Comparison of ENCODE assay signal across 8 cellular contexts in the genomic region with DNA sequence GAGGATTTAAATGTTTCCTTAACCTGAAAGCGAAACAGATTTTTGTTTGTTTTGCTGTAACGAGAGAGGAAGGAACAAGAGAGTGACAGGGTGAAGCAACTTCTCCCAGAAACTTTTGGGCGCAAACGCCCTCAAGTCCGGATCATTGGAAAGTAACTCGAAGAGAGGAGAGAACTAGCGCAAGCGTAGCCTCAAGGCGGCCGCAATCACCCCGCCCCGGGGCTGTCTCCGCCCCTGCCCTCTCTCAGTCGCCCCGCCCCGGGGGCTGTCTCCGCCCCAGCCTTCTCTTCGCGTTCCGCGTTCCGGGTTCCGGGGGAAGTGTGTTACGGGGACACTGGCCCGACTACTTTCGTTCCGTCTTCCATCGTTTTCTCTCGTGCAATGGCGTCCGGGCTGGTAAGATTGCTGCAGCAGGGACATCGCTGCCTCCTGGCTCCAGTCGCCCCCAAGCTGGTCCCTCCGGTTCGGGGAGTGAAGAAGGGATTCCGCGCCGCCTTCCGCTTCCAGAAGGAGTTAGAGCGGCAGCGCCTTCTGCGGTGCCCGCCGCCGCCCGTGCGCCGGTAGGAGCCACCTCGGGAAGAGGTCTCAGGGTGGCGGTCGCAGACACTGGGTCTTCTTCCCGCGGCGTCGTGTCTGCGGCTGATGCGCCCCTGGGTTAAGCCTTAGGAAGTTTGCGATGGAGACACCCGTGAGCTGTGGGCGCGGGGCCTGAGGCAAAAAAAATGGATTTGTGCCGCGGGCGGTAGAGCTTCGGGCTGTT. TPM values are rescaled to one million over a fixed set of nuclear protein-coding genes. Genes with fewer than 3 reads are reported as not detected.
DNase-seq lines count a peak whose midpoint lies in the region; ATAC-seq and TF ChIP-seq lines count a peak whose summit lies in the region.

A gene (plus strand): TSS at position 372 of the 760 bp plus-strand sequence. CDS start 10 bp downstream, at position 382.

- no peaks in the 10 kb centered on the region for H3K9me3 Mint-ChIP-seq in activated CD4-positive, alpha-beta T cell treated with anti-CD3 and anti-CD28 coated beads, Interleukin-2, amount 10 ng/mL, durations not matched to agents 7 days and 5 days

- H3K36me3 ChIP-seq in BJ (ENCODE audit: control insufficient read depth, insufficient read depth, low read length): peaks cover 4% of the 10 kb centered on the region

- H3K27me3 ChIP-seq in BJ (ENCODE audit: control insufficient read depth, insufficient read depth, low read length): no peaks in the 10 kb centered on the region

- H3K4me1 Mint-ChIP-seq in activated CD4-positive, alpha-beta T cell treated with anti-CD3 and anti-CD28 coated beads, Interleukin-2, amount 10 ng/mL, durations not matched to agents 7 days and 5 days: peaks cover 64% of the 10 kb centered on the region

- peak; percentile 94 for ATAC-seq in GM19324 (IDR thresholded peaks at IDR 0.05; ENCODE audit: low FRiP score, unreplicated experiment)
- peak; percentile 73 for ATAC-seq in HG03469 (IDR thresholded peaks at IDR 0.05; ENCODE audit: unreplicated experiment)
- ATAC-seq in left colon: peak; percentile 98

- peak within 1 kb of the TSS; percentile 89 for H3K27ac Mint-ChIP-seq in activated CD4-positive, alpha-beta T cell treated with anti-CD3 and anti-CD28 coated beads, Interleukin-2, amount 10 ng/mL, durations not matched to agents 7 days and 5 days

- peak within 1 kb of the TSS; percentile 91 for H3K4me3 Mint-ChIP-seq in activated CD4-positive, alpha-beta T cell treated with anti-CD3 and anti-CD28 coated beads, Interleukin-2, amount 10 ng/mL, durations not matched to agents 7 days and 5 days

- intact Hi-C loops in left colon (cut with DNase I, micrococcal nuclease): no loop called here

- TF ChIP-seq CTCF in BJ (IDR thresholded peaks at IDR 0.05; ENCODE audit: insufficient read depth, low read depth, low read length): no peak

- DNase-seq in BJ (ENCODE audit: low read depth): peak; percentile 67
- DNase-seq in NCI-H69 (lab: John Stamatoyannopoulos, UW): peak; percentile 95
- peak; percentile 95 for DNase-seq in activated CD4-positive, alpha-beta T cell treated with anti-CD3 and anti-CD28 coated beads, Interleukin-2, amount 10 ng/mL, durations not matched to agents 7 days and 5 days
- DNase-seq in cortex of kidney (lab: John Stamatoyannopoulos, UW): peak; percentile 61
- DNase-seq in left colon: peak; percentile 95 to 99
- DNase-seq in stimulated activated CD4-positive, alpha-beta T cell treated with anti-CD3 and anti-CD28 coated beads, Interleukin-2, amount 100 ng/mL, for 24 hours: peak; percentile 98 to 99

- peaks cover 33% of the 10 kb centered on the region for H3K36me3 Mint-ChIP-seq in activated CD4-positive, alpha-beta T cell treated with anti-CD3 and anti-CD28 coated beads, Interleukin-2, amount 10 ng/mL, durations not matched to agents 7 days and 5 days (ENCODE audit: low read depth)

- POLR2A ChIA-PET in BJ (lab: Charles Lee): no interaction called here
- POLR2A ChIA-PET in activated CD4-positive, alpha-beta T cell treated with anti-CD3 and anti-CD28 coated beads, Interleukin-2, amount 10 ng/mL, durations not matched to agents 7 days and 5 days (lab: Charles Lee): no interaction called here

- H3K27me3 Mint-ChIP-seq in activated CD4-positive, alpha-beta T cell treated with anti-CD3 and anti-CD28 coated beads, Interleukin-2, amount 10 ng/mL, durations not matched to agents 7 days and 5 days: no peaks in the 10 kb centered on the region

- H3K4me3 ChIP-seq in BJ (ENCODE audit: low read depth, low read length): peak within 1 kb of the TSS; percentile 61

- CTCF ChIA-PET in BJ (lab: Yijun Ruan, JAX): interaction anchor here (0.9 to 2.6 kb wide), 3 partner anchors 13 to 327 kb away, joined by 3 to 19 read pairs (median 5); no protein-coding TSS in a partner anchor
- CTCF ChIA-PET in activated CD4-positive, alpha-beta T cell treated with anti-CD3 and anti-CD28 coated beads, Interleukin-2, amount 10 ng/mL, durations not matched to agents 7 days and 5 days (lab: Charles Lee): interaction anchor here (1.1 to 1.5 kb wide), 3 partner anchors 13 to 230 kb away, joined by 3 to 6 read pairs (median 3); no protein-coding TSS in a partner anchor

RNA-seq across cellular contexts. Expression of the gene that starts here (rescaled TPM):
- polyA plus RNA-seq in BJ (2011; rRNA removed): 12.8 and 17.8 TPM in 2 replicates
- polyA minus RNA-seq in BJ (2011; rRNA and poly(A)+ RNA removed): 3.3 and 4.3 TPM in 2 replicates
- 10 to 100 TPM; 29.6 to 32.1 TPM for total RNA-seq in activated CD4-positive, alpha-beta T cell treated with anti-CD3 and anti-CD28 coated beads, Interleukin-2, amount 10 ng/mL, durations not matched to agents 7 days and 5 days
- total RNA-seq in left colon: 10 to 100 TPM; 28.6 to 35.5 TPM

Comparison
In these comparisons a context has a peak if more than half of its experiments do, and no peak if none do; other contexts are left out.
1. Peak in every context shown above with its lines: DNase-seq, ATAC-seq and H3K4me3 ChIP-seq.